Comparison of ENCODE assay signal across 15 cellular contexts in genomic region chr11:111691731-111692130, GRCh38.
"Had no signal": no experiment of that assay in that cellular context is flagged by ENCODE, and none has a peak within 500 bp of the region (broad histone marks: within the 10 kb centered on the region; RNA-seq: fewer than 3 reads in every experiment).

No MANE protein-coding gene starts in this region.

- H3K4me3 Mint-ChIP-seq: activated CD4-positive, alpha-beta T cell treated with anti-CD3 and anti-CD28 coated beads for 36 hours; activated naive CD4-positive, alpha-beta T cell treated with anti-CD3 and anti-CD28 coated beads, Interleukin-2, amount 50 U/mL, for 24 hours; neural crest cell had no signal

- H3K9me3 Mint-ChIP-seq: activated naive CD4-positive, alpha-beta T cell treated with anti-CD3 and anti-CD28 coated beads, Interleukin-2, amount 50 U/mL, for 24 hours; neural crest cell had no signal

- ATAC-seq: activated CD4-positive, alpha-beta T cell treated with anti-CD3 and anti-CD28 coated beads for 36 hours had no signal

- H3K9me3 ChIP-seq: ascending aorta, left ventricle myocardium inferior, thyroid gland had no signal

- H3K27me3 ChIP-seq: ascending aorta, thyroid gland had no signal

- H3K4me1 ChIP-seq: ascending aorta, thyroid gland had no signal

- H3K4me3 ChIP-seq: ascending aorta, left ventricle myocardium inferior, thyroid gland had no signal

- FAIRE-seq: frontal cortex, keratinocyte, urothelium cell line had no signal

- H3K27me3 Mint-ChIP-seq: activated CD4-positive, alpha-beta T cell treated with anti-CD3 and anti-CD28 coated beads for 36 hours; activated naive CD4-positive, alpha-beta T cell treated with anti-CD3 and anti-CD28 coated beads, Interleukin-2, amount 50 U/mL, for 24 hours had no signal

- H3K27ac ChIP-seq: ascending aorta, left ventricle myocardium inferior, thyroid gland had no signal

- H3K4me1 Mint-ChIP-seq: activated CD4-positive, alpha-beta T cell treated with anti-CD3 and anti-CD28 coated beads for 36 hours; activated naive CD4-positive, alpha-beta T cell treated with anti-CD3 and anti-CD28 coated beads, Interleukin-2, amount 50 U/mL, for 24 hours had no signal

- H3K27ac Mint-ChIP-seq: activated CD4-positive, alpha-beta T cell treated with anti-CD3 and anti-CD28 coated beads for 36 hours; activated naive CD4-positive, alpha-beta T cell treated with anti-CD3 and anti-CD28 coated beads, Interleukin-2, amount 50 U/mL, for 24 hours had no signal

- DNase-seq: activated CD4-positive, alpha-beta T cell treated with anti-CD3 and anti-CD28 coated beads for 36 hours; activated CD4-positive, alpha-beta T cell treated with anti-CD3 and anti-CD28 coated beads, Interleukin-2, amount 50 U/mL, for 48 hours; activated gamma-delta T cell; dermis blood vessel endothelial cell; left ventricle myocardium inferior; mammary epithelial cell; stimulated activated CD8-positive, alpha-beta memory T cell treated with anti-CD3 and anti-CD28 coated beads, Interleukin-4, amount 100 ng/mL, for 48 hours; stimulated activated naive CD4-positive, alpha-beta T cell; thyroid gland had no signal
